In genomic region chr2:39996653-39997080, GRCh38 we compare ENCODE assay signal across 1 cellular context.
TF ChIP-seq lines count a peak whose summit lies in the region.

No MANE protein-coding gene starts in this region.

TF ChIP-seq in SK-N-SH, 30 proteins besides CTCF, POLR2A, EP300 and RAD21 (continued from another document):
- TF ChIP-seq ZBTB33 (IDR thresholded peaks at IDR 0.05; ENCODE audit: borderline replicate concordance, low read depth): no peak
- no peak for TF ChIP-seq RCOR1 (IDR thresholded peaks at IDR 0.05; ENCODE audit: low read length)
- TF ChIP-seq EZH2phosphoT487 (IDR thresholded peaks at IDR 0.05; ENCODE audit: borderline replicate concordance, low read depth): no peak
- no peak for TF ChIP-seq RFX5 (IDR thresholded peaks at IDR 0.05; ENCODE audit: low read length)
- no peak for TF ChIP-seq ELF1 (IDR thresholded peaks at IDR 0.05)
- peak; percentile 94 for TF ChIP-seq TCF12 (IDR thresholded peaks at IDR 0.05)
- TF ChIP-seq GATA2 (CRISPR knock-in tag; IDR thresholded peaks at IDR 0.05): no peak
- TF ChIP-seq CHD2 (IDR thresholded peaks at IDR 0.05; ENCODE audit: low read length, partially characterized antibody): no peak
- no peak for TF ChIP-seq REST (IDR thresholded peaks at IDR 0.05; ENCODE audit: low read depth, low read length)
- TF ChIP-seq NRF1 (IDR thresholded peaks at IDR 0.05; ENCODE audit: low read depth, low read length): no peak
- no peak for TF ChIP-seq SMC3 (IDR thresholded peaks at IDR 0.05; ENCODE audit: low read depth, low read length)
- TF ChIP-seq PBX3 (IDR thresholded peaks at IDR 0.05): peak; percentile 90
- TF ChIP-seq TAF1 (IDR thresholded peaks at IDR 0.05; ENCODE audit: borderline replicate concordance, low read depth, low read length): no peak
- TF ChIP-seq MAX (IDR thresholded peaks at IDR 0.05; ENCODE audit: low read depth): peak; percentile 86; the same call in 1 of the 2 replicates
- peak; percentile 97 for TF ChIP-seq JUND (IDR thresholded peaks at IDR 0.05)
- no peak for TF ChIP-seq MXI1 (IDR thresholded peaks at IDR 0.05; ENCODE audit: low read depth, low read length)
- TF ChIP-seq RXRA (IDR thresholded peaks at IDR 0.05; ENCODE audit: borderline replicate concordance, low read depth): peak; percentile 28; the same call in 1 of the 2 replicates
